18 cellular contexts compared by ENCODE assay signal in genomic region chr3:14991818-14992612, GRCh38. TPM values are rescaled to one million over a fixed set of nuclear protein-coding genes. Genes with fewer than 3 reads are reported as not detected.
DNase-seq lines count a peak whose midpoint lies in the region; ATAC-seq and TF ChIP-seq lines count a peak whose summit lies in the region.
"Had no signal": no experiment of that assay in that cellular context is flagged by ENCODE, and none has a peak within 500 bp of the region (broad histone marks: within the 10 kb centered on the region; RNA-seq: fewer than 3 reads in every experiment).

No MANE protein-coding gene starts in this region.

- TF ChIP-seq CTCF in foreskin keratinocyte (conservative IDR thresholded peaks at IDR 0.05) (no peak), psoas muscle (IDR thresholded peaks at IDR 0.05) (no peak), GM13977 (IDR thresholded peaks at IDR 0.05; ENCODE audit: extremely low read depth, insufficient read depth, missing control alignments) (no peak)

- H3K36me3 ChIP-seq in psoas muscle (ENCODE audit: insufficient read depth in 1 of 2, low read depth in 1 of 2) = no peaks in the 10 kb centered on the region
- H3K36me3 ChIP-seq: breast epithelium, spleen, suprapubic skin had no signal

- intact Hi-C loops in psoas muscle (cut with DNase I) = no loop called here

- H3K9me3 ChIP-seq in psoas muscle = no peaks in the 10 kb centered on the region
- H3K9me3 ChIP-seq: breast epithelium, spleen, suprapubic skin had no signal

- H3K4me3 ChIP-seq in psoas muscle = no peak overlapping the region
- H3K4me3 ChIP-seq: breast epithelium, spleen, suprapubic skin had no signal

- H3K27ac ChIP-seq in foreskin keratinocyte (no peak overlapping the region), psoas muscle (peak overlapping the region; percentile 10)
- H3K27ac ChIP-seq: 22Rv1, breast epithelium, epithelial cell of prostate, suprapubic skin had no signal

- in situ Hi-C loops in GM13977 (cut with MboI; ENCODE audit: low pct_unique_long_range_greater_than_20kb, low sequenced_read_pairs, unreplicated experiment) = no loop called here

- peak in 2 of 3 experiments; percentile 45 to 72 for DNase-seq in NCI-H1417 (lab: John Stamatoyannopoulos, UW)
- no peak for DNase-seq in NCI-H1417 treated with DMSO at 0.1 percent for 48 hours (lab: John Stamatoyannopoulos, UW)
- DNase-seq in NCI-H69 (lab: John Stamatoyannopoulos, UW) = peak; percentile 83
- peak; percentile 33 to 51 for DNase-seq in foreskin keratinocyte
- DNase-seq in psoas muscle = no peak
- DNase-seq in GM13977 (ENCODE audit: low spot score) = no peak
- no peak for DNase-seq in SW480 (ENCODE audit: low spot score)
- DNase-seq: activated CD8-positive, alpha-beta memory T cell treated with anti-CD3 and anti-CD28 coated beads for 24 hours; activated naive CD8-positive, alpha-beta T cell treated with anti-CD3 and anti-CD28 coated beads, Interleukin-2, amount 10 ng/mL, durations not matched to agents 7 days and 5 days; NCI-H526; OCI-M1; posterior cingulate gyrus; spleen had no signal

- ATAC-seq in foreskin keratinocyte (peak; percentile 50), psoas muscle (peak in 2 of 4 donors; percentile 27 to 42), GM21367 (IDR thresholded peaks at IDR 0.05; ENCODE audit: unreplicated experiment) (no peak)

- H3K27me3 ChIP-seq in foreskin keratinocyte = no peaks in the 10 kb centered on the region
- H3K27me3 ChIP-seq in psoas muscle (ENCODE audit: insufficient read depth in 3 of 3, low read length in 2 of 3) = no peaks in the 10 kb centered on the region
- H3K27me3 ChIP-seq: breast epithelium, spleen, suprapubic skin had no signal

- 86 to 89% (median 88%) methylated on average over 7 of the region's 7 CpGs for WGBS in psoas muscle, 3 donors

- H3K4me1 ChIP-seq in foreskin keratinocyte (no peaks in the 10 kb centered on the region), psoas muscle (peaks cover 54% of the 10 kb centered on the region)

RNA-seq across cellular contexts. Expression of gene NR2C2, which starts 44.6 kb away (rescaled TPM):
- total RNA-seq in foreskin keratinocyte (18.4 and 20.4 TPM in 2 replicates), psoas muscle (10 to 100 TPM; 28.3 to 37.1 (median 32.8) TPM)
- polyA plus RNA-seq in foreskin keratinocyte (2.9 and 3.4 TPM in 2 replicates), psoas muscle (10 to 100 TPM in 1 of 3 donors, 1 to 10 TPM in 2; 8.7 to 12.8 (median 9.2) TPM)

Comparison
In these comparisons a context has a peak if more than half of its experiments do, and no peak if none do; other contexts are left out.
1. DNase-seq: peak in NCI-H1417 (2 of 3), NCI-H69 (single experiment) and foreskin keratinocyte (2 of 2); none in NCI-H1417 treated with DMSO at 0.1 percent for 48 hours (single experiment), psoas muscle (0 of 2), GM13977 (single experiment) and SW480 (single experiment).